In genomic region chr15:65137089-65137488, GRCh38 we compare ENCODE assay signal across 3 cellular contexts.
TF ChIP-seq lines count a peak whose summit lies in the region.

No MANE protein-coding gene starts in this region.

TF ChIP-seq in A549, 52 proteins besides CTCF, POLR2A, EP300 and RAD21:
- peak; percentile 95 for TF ChIP-seq ZFP36 (IDR thresholded peaks at IDR 0.05; ENCODE audit: borderline replicate concordance, partially characterized antibody)

TF ChIP-seq in HEK293, 187 proteins besides CTCF, POLR2A, EP300 and RAD21:
- TF ChIP-seq SETDB1 (IDR thresholded peaks at IDR 0.05; ENCODE audit: insufficient read length, low read length) = peak; percentile 53
- peak; percentile 97 for TF ChIP-seq ZNF585B (tag by site-specific recombination; IDR thresholded peaks at IDR 0.05)
TF ChIP-seq in HEK293: peak in this region for 2; not testable (repeated sequence) for 185.

TF ChIP-seq in K562, 482 proteins besides CTCF, POLR2A, EP300 and RAD21:
- TF ChIP-seq CBX3 (IDR thresholded peaks at IDR 0.05; ENCODE audit: borderline replicate concordance in 1 of 2, low read length in 2 of 2) (peak in 1 of 2 experiments; percentile 81; a peak in 2 of 3 replicates), ZFP36 (IDR thresholded peaks at IDR 0.05; ENCODE audit: low read depth, low read length, partially characterized antibody) (peak; percentile 87), CBX5 (IDR thresholded peaks at IDR 0.05; ENCODE audit: borderline replicate concordance, low read depth) (0 out of 2 replicates have a peak, but pooled peaks have one; percentile 74)
- TF ChIP-seq, protein P1, sequence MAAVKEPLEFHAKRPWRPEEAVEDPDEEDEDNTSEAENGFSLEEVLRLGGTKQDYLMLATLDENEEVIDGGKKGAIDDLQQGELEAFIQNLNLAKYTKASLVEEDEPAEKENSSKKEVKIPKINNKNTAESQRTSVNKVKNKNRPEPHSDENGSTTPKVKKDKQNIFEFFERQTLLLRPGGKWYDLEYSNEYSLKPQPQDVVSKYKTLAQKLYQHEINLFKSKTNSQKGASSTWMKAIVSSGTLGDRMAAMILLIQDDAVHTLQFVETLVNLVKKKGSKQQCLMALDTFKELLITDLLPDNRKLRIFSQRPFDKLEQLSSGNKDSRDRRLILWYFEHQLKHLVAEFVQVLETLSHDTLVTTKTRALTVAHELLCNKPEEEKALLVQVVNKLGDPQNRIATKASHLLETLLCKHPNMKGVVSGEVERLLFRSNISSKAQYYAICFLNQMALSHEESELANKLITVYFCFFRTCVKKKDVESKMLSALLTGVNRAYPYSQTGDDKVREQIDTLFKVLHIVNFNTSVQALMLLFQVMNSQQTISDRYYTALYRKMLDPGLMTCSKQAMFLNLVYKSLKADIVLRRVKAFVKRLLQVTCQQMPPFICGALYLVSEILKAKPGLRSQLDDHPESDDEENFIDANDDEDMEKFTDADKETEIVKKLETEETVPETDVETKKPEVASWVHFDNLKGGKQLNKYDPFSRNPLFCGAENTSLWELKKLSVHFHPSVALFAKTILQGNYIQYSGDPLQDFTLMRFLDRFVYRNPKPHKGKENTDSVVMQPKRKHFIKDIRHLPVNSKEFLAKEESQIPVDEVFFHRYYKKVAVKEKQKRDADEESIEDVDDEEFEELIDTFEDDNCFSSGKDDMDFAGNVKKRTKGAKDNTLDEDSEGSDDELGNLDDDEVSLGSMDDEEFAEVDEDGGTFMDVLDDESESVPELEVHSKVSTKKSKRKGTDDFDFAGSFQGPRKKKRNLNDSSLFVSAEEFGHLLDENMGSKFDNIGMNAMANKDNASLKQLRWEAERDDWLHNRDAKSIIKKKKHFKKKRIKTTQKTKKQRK (IDR thresholded peaks at IDR 0.05; ENCODE audit: borderline replicate concordance, low read depth, low read length) = 0 out of 2 replicates have a peak, but pooled peaks have one; percentile 52
TF ChIP-seq in K562: peak in this region for 4; not testable (repeated sequence) for 478.
